In genomic region chr13:90105276-90105675, GRCh38 we compare ENCODE assay signal across 12 cellular contexts.
DNase-seq lines count a peak whose midpoint lies in the region; ATAC-seq and TF ChIP-seq lines count a peak whose summit lies in the region.
"Had no signal": no experiment of that assay in that cellular context is flagged by ENCODE, and none has a peak within 500 bp of the region (broad histone marks: within the 10 kb centered on the region; RNA-seq: fewer than 3 reads in every experiment).

No MANE protein-coding gene starts in this region.

- H3K4me3 ChIP-seq in mammary epithelial cell (replicated peaks in 1 of 3; ENCODE audit: insufficient read depth in 1 of 3, low read depth in 2 of 3, low read length in 3 of 3) (no peak overlapping the region), neuron (ENCODE audit: low read length) (no peak overlapping the region)
- no peak overlapping the region for H3K4me3 ChIP-seq in CD4-positive, alpha-beta memory T cell (ENCODE audit: low read length in 2 of 2)
- H3K4me3 ChIP-seq: HAP-1, K562 had no signal

- H3K9me3 ChIP-seq in mammary epithelial cell (replicated peaks; ENCODE audit: insufficient read depth, low read length) (no peaks in the 10 kb centered on the region), neuron (ENCODE audit: low read length) (no peaks in the 10 kb centered on the region)
- H3K9me3 ChIP-seq in CD4-positive, alpha-beta memory T cell (ENCODE audit: control insufficient read depth in 1 of 2, low read length in 2 of 2), result no peaks in the 10 kb centered on the region
- H3K9me3 ChIP-seq: HAP-1 had no signal

- BruUV-seq in mammary epithelial cell (replicated peaks; lab: Mats Ljungman, UMichigan), result no TSS peak

- H3K9ac ChIP-seq in mammary epithelial cell (ENCODE audit: insufficient read depth, low read length), result no peak overlapping the region

- H3K27me3 ChIP-seq in mammary epithelial cell (ENCODE audit: insufficient read depth, low read length) (no peaks in the 10 kb centered on the region), neuron (ENCODE audit: insufficient read depth, low read length) (no peaks in the 10 kb centered on the region)
- H3K27me3 ChIP-seq in CD4-positive, alpha-beta memory T cell (ENCODE audit: insufficient read depth, low read length), result no peaks in the 10 kb centered on the region

- H4K20me1 ChIP-seq in mammary epithelial cell (ENCODE audit: insufficient read depth, low read length), result no peaks in the 10 kb centered on the region

- no peaks in the 10 kb centered on the region for H3K36me3 Mint-ChIP-seq in CD4-positive, alpha-beta memory T cell
- no peaks in the 10 kb centered on the region for H3K36me3 Mint-ChIP-seq in activated naive CD4-positive, alpha-beta T cell treated with anti-CD3 and anti-CD28 coated beads for 36 hours (ENCODE audit: low read depth)

- H3K79me2 ChIP-seq in mammary epithelial cell (ENCODE audit: insufficient read depth, low read length), result no peaks in the 10 kb centered on the region

- CTCF ChIA-PET in mammary epithelial cell (lab: Charles Lee; ENCODE audit: low non-redundant PET), result no interaction called here
- CTCF ChIA-PET in CD4-positive, alpha-beta memory T cell (lab: Charles Lee; ENCODE audit: partially characterized antibody), result no interaction called here
- CTCF ChIA-PET in activated naive CD4-positive, alpha-beta T cell treated with anti-CD3 and anti-CD28 coated beads for 36 hours (lab: Charles Lee), result no interaction called here

- DNase-seq in GM13977 (ENCODE audit: low spot score), result peak; percentile 7
- DNase-seq in NOMO-1 treated with dmso at 0.1 percent for 144 hours (lab: John Stamatoyannopoulos, UW; ENCODE audit: unreplicated experiment), result peak; percentile 4
- peak; percentile 75 for DNase-seq in mammary epithelial cell
- DNase-seq in SHP77 treated with DMSO at 0.1 percent for 48 hours (lab: John Stamatoyannopoulos, UW), result no peak
- DNase-seq in CD4-positive, alpha-beta memory T cell, result no peak
- DNase-seq in activated naive CD4-positive, alpha-beta T cell treated with anti-CD3 and anti-CD28 coated beads for 36 hours, result no peak
- DNase-seq: activated B cell treated with CpG ODN at 0.5 μM for 24 hours, NCI-H2171 had no signal

- no peak overlapping the region for H3K4me3 Mint-ChIP-seq in CD4-positive, alpha-beta memory T cell
- no peak overlapping the region for H3K4me3 Mint-ChIP-seq in activated naive CD4-positive, alpha-beta T cell treated with anti-CD3 and anti-CD28 coated beads for 36 hours
- H3K4me3 Mint-ChIP-seq: activated B cell treated with CpG ODN at 0.5 μM for 24 hours had no signal

- intact Hi-C loops in mammary epithelial cell (cut with micrococcal nuclease), result no loop called here
- intact Hi-C loops in CD4-positive, alpha-beta memory T cell (cut with micrococcal nuclease), result no loop called here
- intact Hi-C loops in activated naive CD4-positive, alpha-beta T cell treated with anti-CD3 and anti-CD28 coated beads for 36 hours (cut with micrococcal nuclease), result no loop called here

- no peak for TF ChIP-seq CTCF in GM13977 (IDR thresholded peaks at IDR 0.05; ENCODE audit: extremely low read depth, insufficient read depth, missing control alignments)
- TF ChIP-seq CTCF in mammary epithelial cell (conservative IDR thresholded peaks at IDR 0.05 in 1 of 2, IDR thresholded peaks at IDR 0.05 in 1 of 2; ENCODE audit: extremely low read depth in 1 of 2, insufficient read depth in 1 of 2, low read depth in 1 of 2, low read length in 2 of 2), result no peak

- no peaks in the 10 kb centered on the region for H3K27me3 Mint-ChIP-seq in CD4-positive, alpha-beta memory T cell
- H3K27me3 Mint-ChIP-seq in activated naive CD4-positive, alpha-beta T cell treated with anti-CD3 and anti-CD28 coated beads for 36 hours (ENCODE audit: low read depth), result no peaks in the 10 kb centered on the region
- H3K27me3 Mint-ChIP-seq: activated B cell treated with CpG ODN at 0.5 μM for 24 hours had no signal

- POLR2A ChIA-PET in CD4-positive, alpha-beta memory T cell (lab: Charles Lee; ENCODE audit: partially characterized antibody), result no interaction called here

- H3K36me3 ChIP-seq in mammary epithelial cell (ENCODE audit: insufficient read depth, low read length), result no peaks in the 10 kb centered on the region
- no peaks in the 10 kb centered on the region for H3K36me3 ChIP-seq in neuron (ENCODE audit: insufficient read depth, low read length)
- H3K36me3 ChIP-seq in CD4-positive, alpha-beta memory T cell (ENCODE audit: insufficient read depth, low read length), result no peaks in the 10 kb centered on the region
- H3K36me3 ChIP-seq: HAP-1 had no signal

- peaks cover 11% of the 10 kb centered on the region for H3K4me1 ChIP-seq in mammary epithelial cell (ENCODE audit: insufficient read depth, low read length)
- peaks cover 5% of the 10 kb centered on the region for H3K4me1 ChIP-seq in neuron (ENCODE audit: insufficient read depth, low read length)
- no peaks in the 10 kb centered on the region for H3K4me1 ChIP-seq in CD4-positive, alpha-beta memory T cell (ENCODE audit: insufficient read depth, low read length)

- no peak overlapping the region for H2AFZ ChIP-seq in mammary epithelial cell (ENCODE audit: low read depth, low read length)
- peak overlapping the region; percentile 52 for H2AFZ ChIP-seq in neuron (ENCODE audit: low read depth, low read length)

- dilution Hi-C loops in mammary epithelial cell (cut with HindIII; ENCODE audit: low sequenced_read_pairs), result no loop called here

- H3K9me3 Mint-ChIP-seq in CD4-positive, alpha-beta memory T cell, result peaks cover 3 to 30% (median 19%) of the 10 kb centered on the region in 8 donors
- H3K9me3 Mint-ChIP-seq in activated naive CD4-positive, alpha-beta T cell treated with anti-CD3 and anti-CD28 coated beads for 36 hours, result peaks cover 12% of the 10 kb centered on the region

- no peak overlapping the region for H3K27ac ChIP-seq in mammary epithelial cell (ENCODE audit: insufficient read depth, low read depth, low read length)
- H3K27ac ChIP-seq in CD4-positive, alpha-beta memory T cell (ENCODE audit: low read depth, low read length), result no peak overlapping the region

- H3K27ac Mint-ChIP-seq in CD4-positive, alpha-beta memory T cell, result no peak overlapping the region
- H3K27ac Mint-ChIP-seq in activated naive CD4-positive, alpha-beta T cell treated with anti-CD3 and anti-CD28 coated beads for 36 hours, result no peak overlapping the region
- H3K27ac Mint-ChIP-seq: activated B cell treated with CpG ODN at 0.5 μM for 24 hours had no signal

- in situ Hi-C loops in GM13977 (cut with MboI; ENCODE audit: low pct_unique_long_range_greater_than_20kb, low sequenced_read_pairs, unreplicated experiment) (no loop called here), mammary epithelial cell (cut with MboI; ENCODE audit: low sequenced_read_pairs in 2 of 2) (no loop called here)

- ATAC-seq in GM21515 (IDR thresholded peaks at IDR 0.05; ENCODE audit: unreplicated experiment), result no peak
- ATAC-seq: K562 had no signal

- no peak overlapping the region for H3K4me2 ChIP-seq in mammary epithelial cell (ENCODE audit: insufficient read depth, low read depth, low read length)

- H3K4me1 Mint-ChIP-seq in CD4-positive, alpha-beta memory T cell, result no peaks in the 10 kb centered on the region
- H3K4me1 Mint-ChIP-seq in activated naive CD4-positive, alpha-beta T cell treated with anti-CD3 and anti-CD28 coated beads for 36 hours (ENCODE audit: low read depth), result no peaks in the 10 kb centered on the region
- H3K4me1 Mint-ChIP-seq: activated B cell treated with CpG ODN at 0.5 μM for 24 hours had no signal

Comparison
In these comparisons a context has a peak if more than half of its experiments do, and no peak if none do; other contexts are left out.
1. DNase-seq: peak in GM13977 (single experiment), NOMO-1 treated with dmso at 0.1 percent for 144 hours (single experiment) and mammary epithelial cell (single experiment); none in SHP77 treated with DMSO at 0.1 percent for 48 hours (single experiment), CD4-positive, alpha-beta memory T cell (0 of 5) and activated naive CD4-positive, alpha-beta T cell treated with anti-CD3 and anti-CD28 coated beads for 36 hours (single experiment).